Comparison of ENCODE assay signal across 1 cellular context in the genomic region with DNA sequence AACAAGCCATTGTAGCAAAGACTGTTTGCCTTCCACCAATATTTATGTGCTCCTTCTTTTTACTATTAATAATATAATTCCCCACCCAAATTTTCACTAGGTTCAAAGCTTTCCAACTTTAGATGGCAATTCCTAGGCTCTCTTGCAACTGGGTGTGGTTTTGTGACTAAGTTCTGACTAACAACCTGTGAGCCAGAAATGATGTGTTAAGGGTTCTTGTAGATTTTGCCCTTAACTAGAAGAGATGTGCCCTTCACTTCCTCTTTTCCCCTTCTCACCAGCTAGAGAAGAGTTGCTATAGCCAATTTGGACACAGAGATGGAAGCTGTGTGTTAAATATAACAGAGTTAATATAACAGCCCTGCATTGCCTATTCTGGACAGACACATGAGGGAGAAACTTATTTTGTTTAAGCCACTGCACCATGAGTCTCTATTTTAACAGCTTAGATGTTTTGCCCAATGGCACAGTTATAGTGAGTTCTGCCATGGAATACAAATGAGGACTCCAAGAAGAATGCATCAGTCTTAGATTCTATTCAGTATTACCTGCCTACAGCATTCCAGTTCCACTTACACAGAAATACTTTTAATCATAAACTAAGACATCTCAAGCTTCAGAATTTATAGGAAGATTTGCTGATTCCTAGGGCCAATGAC.
TF ChIP-seq lines count a peak whose summit lies in the region.

No MANE protein-coding gene starts in this region.

TF ChIP-seq in K562, 482 proteins besides CTCF, POLR2A, EP300 and RAD21 (continued from another document):
- TF ChIP-seq, protein P1, sequence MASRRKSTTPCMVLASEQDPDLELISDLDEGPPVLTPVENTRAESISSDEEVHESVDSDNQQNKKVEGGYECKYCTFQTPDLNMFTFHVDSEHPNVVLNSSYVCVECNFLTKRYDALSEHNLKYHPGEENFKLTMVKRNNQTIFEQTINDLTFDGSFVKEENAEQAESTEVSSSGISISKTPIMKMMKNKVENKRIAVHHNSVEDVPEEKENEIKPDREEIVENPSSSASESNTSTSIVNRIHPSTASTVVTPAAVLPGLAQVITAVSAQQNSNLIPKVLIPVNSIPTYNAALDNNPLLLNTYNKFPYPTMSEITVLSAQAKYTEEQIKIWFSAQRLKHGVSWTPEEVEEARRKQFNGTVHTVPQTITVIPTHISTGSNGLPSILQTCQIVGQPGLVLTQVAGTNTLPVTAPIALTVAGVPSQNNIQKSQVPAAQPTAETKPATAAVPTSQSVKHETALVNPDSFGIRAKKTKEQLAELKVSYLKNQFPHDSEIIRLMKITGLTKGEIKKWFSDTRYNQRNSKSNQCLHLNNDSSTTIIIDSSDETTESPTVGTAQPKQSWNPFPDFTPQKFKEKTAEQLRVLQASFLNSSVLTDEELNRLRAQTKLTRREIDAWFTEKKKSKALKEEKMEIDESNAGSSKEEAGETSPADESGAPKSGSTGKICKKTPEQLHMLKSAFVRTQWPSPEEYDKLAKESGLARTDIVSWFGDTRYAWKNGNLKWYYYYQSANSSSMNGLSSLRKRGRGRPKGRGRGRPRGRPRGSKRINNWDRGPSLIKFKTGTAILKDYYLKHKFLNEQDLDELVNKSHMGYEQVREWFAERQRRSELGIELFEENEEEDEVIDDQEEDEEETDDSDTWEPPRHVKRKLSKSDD (conservative IDR thresholded peaks at IDR 0.05; ENCODE audit: low read length) = no peak
- TF ChIP-seq, protein P2, sequence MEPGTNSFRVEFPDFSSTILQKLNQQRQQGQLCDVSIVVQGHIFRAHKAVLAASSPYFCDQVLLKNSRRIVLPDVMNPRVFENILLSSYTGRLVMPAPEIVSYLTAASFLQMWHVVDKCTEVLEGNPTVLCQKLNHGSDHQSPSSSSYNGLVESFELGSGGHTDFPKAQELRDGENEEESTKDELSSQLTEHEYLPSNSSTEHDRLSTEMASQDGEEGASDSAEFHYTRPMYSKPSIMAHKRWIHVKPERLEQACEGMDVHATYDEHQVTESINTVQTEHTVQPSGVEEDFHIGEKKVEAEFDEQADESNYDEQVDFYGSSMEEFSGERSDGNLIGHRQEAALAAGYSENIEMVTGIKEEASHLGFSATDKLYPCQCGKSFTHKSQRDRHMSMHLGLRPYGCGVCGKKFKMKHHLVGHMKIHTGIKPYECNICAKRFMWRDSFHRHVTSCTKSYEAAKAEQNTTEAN (CRISPR knock-in tag; IDR thresholded peaks at IDR 0.05) = no peak
- no peak for TF ChIP-seq ZNF766 (CRISPR knock-in tag; conservative IDR thresholded peaks at IDR 0.05)
- TF ChIP-seq POLR2AphosphoS2 (IDR thresholded peaks at IDR 0.05; ENCODE audit: low read length) = no peak
- TF ChIP-seq, protein P3, sequence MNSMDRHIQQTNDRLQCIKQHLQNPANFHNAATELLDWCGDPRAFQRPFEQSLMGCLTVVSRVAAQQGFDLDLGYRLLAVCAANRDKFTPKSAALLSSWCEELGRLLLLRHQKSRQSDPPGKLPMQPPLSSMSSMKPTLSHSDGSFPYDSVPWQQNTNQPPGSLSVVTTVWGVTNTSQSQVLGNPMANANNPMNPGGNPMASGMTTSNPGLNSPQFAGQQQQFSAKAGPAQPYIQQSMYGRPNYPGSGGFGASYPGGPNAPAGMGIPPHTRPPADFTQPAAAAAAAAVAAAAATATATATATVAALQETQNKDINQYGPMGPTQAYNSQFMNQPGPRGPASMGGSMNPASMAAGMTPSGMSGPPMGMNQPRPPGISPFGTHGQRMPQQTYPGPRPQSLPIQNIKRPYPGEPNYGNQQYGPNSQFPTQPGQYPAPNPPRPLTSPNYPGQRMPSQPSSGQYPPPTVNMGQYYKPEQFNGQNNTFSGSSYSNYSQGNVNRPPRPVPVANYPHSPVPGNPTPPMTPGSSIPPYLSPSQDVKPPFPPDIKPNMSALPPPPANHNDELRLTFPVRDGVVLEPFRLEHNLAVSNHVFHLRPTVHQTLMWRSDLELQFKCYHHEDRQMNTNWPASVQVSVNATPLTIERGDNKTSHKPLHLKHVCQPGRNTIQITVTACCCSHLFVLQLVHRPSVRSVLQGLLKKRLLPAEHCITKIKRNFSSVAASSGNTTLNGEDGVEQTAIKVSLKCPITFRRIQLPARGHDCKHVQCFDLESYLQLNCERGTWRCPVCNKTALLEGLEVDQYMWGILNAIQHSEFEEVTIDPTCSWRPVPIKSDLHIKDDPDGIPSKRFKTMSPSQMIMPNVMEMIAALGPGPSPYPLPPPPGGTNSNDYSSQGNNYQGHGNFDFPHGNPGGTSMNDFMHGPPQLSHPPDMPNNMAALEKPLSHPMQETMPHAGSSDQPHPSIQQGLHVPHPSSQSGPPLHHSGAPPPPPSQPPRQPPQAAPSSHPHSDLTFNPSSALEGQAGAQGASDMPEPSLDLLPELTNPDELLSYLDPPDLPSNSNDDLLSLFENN (IDR thresholded peaks at IDR 0.05; ENCODE audit: low read depth in 2 of 2, low read length in 2 of 2) = no peak
- no peak for TF ChIP-seq BRD9 (IDR thresholded peaks at IDR 0.05; ENCODE audit: low read depth, partially characterized antibody)
- TF ChIP-seq, protein P4, sequence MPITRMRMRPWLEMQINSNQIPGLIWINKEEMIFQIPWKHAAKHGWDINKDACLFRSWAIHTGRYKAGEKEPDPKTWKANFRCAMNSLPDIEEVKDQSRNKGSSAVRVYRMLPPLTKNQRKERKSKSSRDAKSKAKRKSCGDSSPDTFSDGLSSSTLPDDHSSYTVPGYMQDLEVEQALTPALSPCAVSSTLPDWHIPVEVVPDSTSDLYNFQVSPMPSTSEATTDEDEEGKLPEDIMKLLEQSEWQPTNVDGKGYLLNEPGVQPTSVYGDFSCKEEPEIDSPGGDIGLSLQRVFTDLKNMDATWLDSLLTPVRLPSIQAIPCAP (CRISPR knock-in tag; IDR thresholded peaks at IDR 0.05; ENCODE audit: borderline replicate concordance) = no peak
- TF ChIP-seq, protein P5, sequence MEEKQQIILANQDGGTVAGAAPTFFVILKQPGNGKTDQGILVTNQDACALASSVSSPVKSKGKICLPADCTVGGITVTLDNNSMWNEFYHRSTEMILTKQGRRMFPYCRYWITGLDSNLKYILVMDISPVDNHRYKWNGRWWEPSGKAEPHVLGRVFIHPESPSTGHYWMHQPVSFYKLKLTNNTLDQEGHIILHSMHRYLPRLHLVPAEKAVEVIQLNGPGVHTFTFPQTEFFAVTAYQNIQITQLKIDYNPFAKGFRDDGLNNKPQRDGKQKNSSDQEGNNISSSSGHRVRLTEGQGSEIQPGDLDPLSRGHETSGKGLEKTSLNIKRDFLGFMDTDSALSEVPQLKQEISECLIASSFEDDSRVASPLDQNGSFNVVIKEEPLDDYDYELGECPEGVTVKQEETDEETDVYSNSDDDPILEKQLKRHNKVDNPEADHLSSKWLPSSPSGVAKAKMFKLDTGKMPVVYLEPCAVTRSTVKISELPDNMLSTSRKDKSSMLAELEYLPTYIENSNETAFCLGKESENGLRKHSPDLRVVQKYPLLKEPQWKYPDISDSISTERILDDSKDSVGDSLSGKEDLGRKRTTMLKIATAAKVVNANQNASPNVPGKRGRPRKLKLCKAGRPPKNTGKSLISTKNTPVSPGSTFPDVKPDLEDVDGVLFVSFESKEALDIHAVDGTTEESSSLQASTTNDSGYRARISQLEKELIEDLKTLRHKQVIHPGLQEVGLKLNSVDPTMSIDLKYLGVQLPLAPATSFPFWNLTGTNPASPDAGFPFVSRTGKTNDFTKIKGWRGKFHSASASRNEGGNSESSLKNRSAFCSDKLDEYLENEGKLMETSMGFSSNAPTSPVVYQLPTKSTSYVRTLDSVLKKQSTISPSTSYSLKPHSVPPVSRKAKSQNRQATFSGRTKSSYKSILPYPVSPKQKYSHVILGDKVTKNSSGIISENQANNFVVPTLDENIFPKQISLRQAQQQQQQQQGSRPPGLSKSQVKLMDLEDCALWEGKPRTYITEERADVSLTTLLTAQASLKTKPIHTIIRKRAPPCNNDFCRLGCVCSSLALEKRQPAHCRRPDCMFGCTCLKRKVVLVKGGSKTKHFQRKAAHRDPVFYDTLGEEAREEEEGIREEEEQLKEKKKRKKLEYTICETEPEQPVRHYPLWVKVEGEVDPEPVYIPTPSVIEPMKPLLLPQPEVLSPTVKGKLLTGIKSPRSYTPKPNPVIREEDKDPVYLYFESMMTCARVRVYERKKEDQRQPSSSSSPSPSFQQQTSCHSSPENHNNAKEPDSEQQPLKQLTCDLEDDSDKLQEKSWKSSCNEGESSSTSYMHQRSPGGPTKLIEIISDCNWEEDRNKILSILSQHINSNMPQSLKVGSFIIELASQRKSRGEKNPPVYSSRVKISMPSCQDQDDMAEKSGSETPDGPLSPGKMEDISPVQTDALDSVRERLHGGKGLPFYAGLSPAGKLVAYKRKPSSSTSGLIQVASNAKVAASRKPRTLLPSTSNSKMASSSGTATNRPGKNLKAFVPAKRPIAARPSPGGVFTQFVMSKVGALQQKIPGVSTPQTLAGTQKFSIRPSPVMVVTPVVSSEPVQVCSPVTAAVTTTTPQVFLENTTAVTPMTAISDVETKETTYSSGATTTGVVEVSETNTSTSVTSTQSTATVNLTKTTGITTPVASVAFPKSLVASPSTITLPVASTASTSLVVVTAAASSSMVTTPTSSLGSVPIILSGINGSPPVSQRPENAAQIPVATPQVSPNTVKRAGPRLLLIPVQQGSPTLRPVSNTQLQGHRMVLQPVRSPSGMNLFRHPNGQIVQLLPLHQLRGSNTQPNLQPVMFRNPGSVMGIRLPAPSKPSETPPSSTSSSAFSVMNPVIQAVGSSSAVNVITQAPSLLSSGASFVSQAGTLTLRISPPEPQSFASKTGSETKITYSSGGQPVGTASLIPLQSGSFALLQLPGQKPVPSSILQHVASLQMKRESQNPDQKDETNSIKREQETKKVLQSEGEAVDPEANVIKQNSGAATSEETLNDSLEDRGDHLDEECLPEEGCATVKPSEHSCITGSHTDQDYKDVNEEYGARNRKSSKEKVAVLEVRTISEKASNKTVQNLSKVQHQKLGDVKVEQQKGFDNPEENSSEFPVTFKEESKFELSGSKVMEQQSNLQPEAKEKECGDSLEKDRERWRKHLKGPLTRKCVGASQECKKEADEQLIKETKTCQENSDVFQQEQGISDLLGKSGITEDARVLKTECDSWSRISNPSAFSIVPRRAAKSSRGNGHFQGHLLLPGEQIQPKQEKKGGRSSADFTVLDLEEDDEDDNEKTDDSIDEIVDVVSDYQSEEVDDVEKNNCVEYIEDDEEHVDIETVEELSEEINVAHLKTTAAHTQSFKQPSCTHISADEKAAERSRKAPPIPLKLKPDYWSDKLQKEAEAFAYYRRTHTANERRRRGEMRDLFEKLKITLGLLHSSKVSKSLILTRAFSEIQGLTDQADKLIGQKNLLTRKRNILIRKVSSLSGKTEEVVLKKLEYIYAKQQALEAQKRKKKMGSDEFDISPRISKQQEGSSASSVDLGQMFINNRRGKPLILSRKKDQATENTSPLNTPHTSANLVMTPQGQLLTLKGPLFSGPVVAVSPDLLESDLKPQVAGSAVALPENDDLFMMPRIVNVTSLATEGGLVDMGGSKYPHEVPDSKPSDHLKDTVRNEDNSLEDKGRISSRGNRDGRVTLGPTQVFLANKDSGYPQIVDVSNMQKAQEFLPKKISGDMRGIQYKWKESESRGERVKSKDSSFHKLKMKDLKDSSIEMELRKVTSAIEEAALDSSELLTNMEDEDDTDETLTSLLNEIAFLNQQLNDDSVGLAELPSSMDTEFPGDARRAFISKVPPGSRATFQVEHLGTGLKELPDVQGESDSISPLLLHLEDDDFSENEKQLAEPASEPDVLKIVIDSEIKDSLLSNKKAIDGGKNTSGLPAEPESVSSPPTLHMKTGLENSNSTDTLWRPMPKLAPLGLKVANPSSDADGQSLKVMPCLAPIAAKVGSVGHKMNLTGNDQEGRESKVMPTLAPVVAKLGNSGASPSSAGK (IDR thresholded peaks at IDR 0.05) = no peak
- TF ChIP-seq, protein P6, sequence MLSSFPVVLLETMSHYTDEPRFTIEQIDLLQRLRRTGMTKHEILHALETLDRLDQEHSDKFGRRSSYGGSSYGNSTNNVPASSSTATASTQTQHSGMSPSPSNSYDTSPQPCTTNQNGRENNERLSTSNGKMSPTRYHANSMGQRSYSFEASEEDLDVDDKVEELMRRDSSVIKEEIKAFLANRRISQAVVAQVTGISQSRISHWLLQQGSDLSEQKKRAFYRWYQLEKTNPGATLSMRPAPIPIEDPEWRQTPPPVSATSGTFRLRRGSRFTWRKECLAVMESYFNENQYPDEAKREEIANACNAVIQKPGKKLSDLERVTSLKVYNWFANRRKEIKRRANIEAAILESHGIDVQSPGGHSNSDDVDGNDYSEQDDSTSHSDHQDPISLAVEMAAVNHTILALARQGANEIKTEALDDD (IDR thresholded peaks at IDR 0.05) = peak; percentile 43; the same call in 1 of the 2 replicates
- TF ChIP-seq SPI1 (IDR thresholded peaks at IDR 0.05; ENCODE audit: borderline replicate concordance, low read depth, low read length) = peak; percentile 80
- peak; percentile 49; the same call in 1 of the 2 replicates for TF ChIP-seq FOSL1 (tag; conservative IDR thresholded peaks at IDR 0.05)
- TF ChIP-seq COPS2 (conservative IDR thresholded peaks at IDR 0.05) = no peak
- no peak for TF ChIP-seq TAF15 (IDR thresholded peaks at IDR 0.05; ENCODE audit: low read depth, low read length)
- no peak for TF ChIP-seq ATF1 (CRISPR knock-in tag; IDR thresholded peaks at IDR 0.05)
- no peak for TF ChIP-seq ATF1 (tag; IDR thresholded peaks at IDR 0.05)
- no peak for TF ChIP-seq TAL1 (IDR thresholded peaks at IDR 0.05)
- no peak for TF ChIP-seq BACH1 (tag; IDR thresholded peaks at IDR 0.05)
- TF ChIP-seq HDAC6 (IDR thresholded peaks at IDR 0.05; ENCODE audit: low read depth, low read length) = no peak
- TF ChIP-seq, protein P7, sequence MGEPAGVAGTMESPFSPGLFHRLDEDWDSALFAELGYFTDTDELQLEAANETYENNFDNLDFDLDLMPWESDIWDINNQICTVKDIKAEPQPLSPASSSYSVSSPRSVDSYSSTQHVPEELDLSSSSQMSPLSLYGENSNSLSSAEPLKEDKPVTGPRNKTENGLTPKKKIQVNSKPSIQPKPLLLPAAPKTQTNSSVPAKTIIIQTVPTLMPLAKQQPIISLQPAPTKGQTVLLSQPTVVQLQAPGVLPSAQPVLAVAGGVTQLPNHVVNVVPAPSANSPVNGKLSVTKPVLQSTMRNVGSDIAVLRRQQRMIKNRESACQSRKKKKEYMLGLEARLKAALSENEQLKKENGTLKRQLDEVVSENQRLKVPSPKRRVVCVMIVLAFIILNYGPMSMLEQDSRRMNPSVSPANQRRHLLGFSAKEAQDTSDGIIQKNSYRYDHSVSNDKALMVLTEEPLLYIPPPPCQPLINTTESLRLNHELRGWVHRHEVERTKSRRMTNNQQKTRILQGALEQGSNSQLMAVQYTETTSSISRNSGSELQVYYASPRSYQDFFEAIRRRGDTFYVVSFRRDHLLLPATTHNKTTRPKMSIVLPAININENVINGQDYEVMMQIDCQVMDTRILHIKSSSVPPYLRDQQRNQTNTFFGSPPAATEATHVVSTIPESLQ (CRISPR knock-in tag; IDR thresholded peaks at IDR 0.05) = no peak
- TF ChIP-seq, protein P8, sequence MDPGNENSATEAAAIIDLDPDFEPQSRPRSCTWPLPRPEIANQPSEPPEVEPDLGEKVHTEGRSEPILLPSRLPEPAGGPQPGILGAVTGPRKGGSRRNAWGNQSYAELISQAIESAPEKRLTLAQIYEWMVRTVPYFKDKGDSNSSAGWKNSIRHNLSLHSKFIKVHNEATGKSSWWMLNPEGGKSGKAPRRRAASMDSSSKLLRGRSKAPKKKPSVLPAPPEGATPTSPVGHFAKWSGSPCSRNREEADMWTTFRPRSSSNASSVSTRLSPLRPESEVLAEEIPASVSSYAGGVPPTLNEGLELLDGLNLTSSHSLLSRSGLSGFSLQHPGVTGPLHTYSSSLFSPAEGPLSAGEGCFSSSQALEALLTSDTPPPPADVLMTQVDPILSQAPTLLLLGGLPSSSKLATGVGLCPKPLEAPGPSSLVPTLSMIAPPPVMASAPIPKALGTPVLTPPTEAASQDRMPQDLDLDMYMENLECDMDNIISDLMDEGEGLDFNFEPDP (CRISPR knock-in tag; IDR thresholded peaks at IDR 0.05) = no peak
